In the genomic region with DNA sequence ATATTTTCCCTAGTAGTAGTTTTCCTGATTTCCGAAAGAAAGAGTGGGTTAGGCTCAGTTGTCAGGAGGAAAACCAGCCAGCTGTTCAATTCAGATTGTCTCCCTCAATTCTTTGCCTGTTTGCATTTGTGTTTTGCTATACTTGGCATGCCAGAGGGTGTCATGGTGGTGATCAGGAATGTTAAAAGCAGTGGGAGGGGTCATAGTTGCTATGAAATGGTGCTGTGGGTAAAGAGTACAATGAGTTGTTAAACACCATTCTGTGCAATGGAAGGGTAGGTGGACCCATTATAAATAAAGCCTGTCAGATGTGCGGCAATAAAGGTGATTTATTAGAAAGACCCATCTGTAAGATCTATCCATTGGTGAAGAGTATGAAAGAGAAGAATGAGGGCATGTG, we compare ENCODE assay signal across 16 cellular contexts.
DNase-seq lines count a peak whose midpoint lies in the region; ATAC-seq and TF ChIP-seq lines count a peak whose summit lies in the region.
"Had no signal": no experiment of that assay in that cellular context is flagged by ENCODE, and none has a peak within 500 bp of the region (broad histone marks: within the 10 kb centered on the region; RNA-seq: fewer than 3 reads in every experiment).

No MANE protein-coding gene starts in this region.

- H2AK5ac ChIP-seq in mesendoderm (ENCODE audit: low read length): no peak overlapping the region

- ATAC-seq in HG03097 (IDR thresholded peaks at IDR 0.05; ENCODE audit: low FRiP score, unreplicated experiment): no peak
- ATAC-seq: A549 had no signal

- H3K79me2 ChIP-seq in OCI-LY3 (ENCODE audit: low read length) (no peaks in the 10 kb centered on the region), mesendoderm (ENCODE audit: control insufficient read depth, insufficient read depth, low read length) (no peaks in the 10 kb centered on the region)

- no peak overlapping the region for H3K56ac ChIP-seq in mesendoderm (ENCODE audit: low read length)

- H3K4ac ChIP-seq in mesendoderm (ENCODE audit: low read depth, low read length): no peak overlapping the region

- H3K79me1 ChIP-seq in mesendoderm (ENCODE audit: low read length): no peaks in the 10 kb centered on the region

- H3K9me3 ChIP-seq in OCI-LY3 (ENCODE audit: insufficient read depth, low read length): peaks cover 5% of the 10 kb centered on the region; the same call in 1 of the 2 replicates
- H3K9me3 ChIP-seq: A549 had no signal

- no peak overlapping the region for H3K23ac ChIP-seq in mesendoderm (ENCODE audit: low read length)

- WGBS in mesendoderm (ENCODE audit: extremely low coverage, insufficient coverage, low lambda C conversion rate): no CpG with 5 or more reads among the region's 2 CpGs

- no peak overlapping the region for H2AFZ ChIP-seq in OCI-LY3 (ENCODE audit: low read depth, low read length)

- no peak overlapping the region for H2BK15ac ChIP-seq in mesendoderm (replicated peaks; ENCODE audit: low read depth)

- no peak overlapping the region for H2BK5ac ChIP-seq in mesendoderm (ENCODE audit: low read length)

- H3K18ac ChIP-seq in mesendoderm (ENCODE audit: low read length): peak overlapping the region; percentile 65

- peak; percentile 34 for DNase-seq in NCI-H187 treated with DMSO at 0.1 percent for 48 hours (lab: John Stamatoyannopoulos, UW)
- no peak for DNase-seq in NCI-H187 (lab: John Stamatoyannopoulos, UW)
- DNase-seq in mesendoderm: no peak
- DNase-seq in effector CD8-positive, alpha-beta T cell (lab: John Stamatoyannopoulos, UW): no peak
- no peak for DNase-seq in DMS114 treated with DMSO at 0.1 percent for 48 hours (lab: John Stamatoyannopoulos, UW; ENCODE audit: unreplicated experiment)
- DNase-seq: AML-193; CD4-positive, alpha-beta T cell; DMS79 treated with DMSO at 0.1 percent for 48 hours; GF-D8; HCEC 1CT; IMR-90 had no signal

- no peaks in the 10 kb centered on the region for H4K20me1 ChIP-seq in OCI-LY3 (ENCODE audit: insufficient read depth, low read length)

- H3K9ac ChIP-seq in OCI-LY3 (ENCODE audit: low read length) (no peak overlapping the region), mesendoderm (ENCODE audit: low read length) (no peak overlapping the region)

- no peak overlapping the region for H2BK120ac ChIP-seq in mesendoderm (ENCODE audit: low read depth, low read length)

- H3K36me3 ChIP-seq in OCI-LY3 (replicated peaks; ENCODE audit: low read depth, low read length) (no peaks in the 10 kb centered on the region), mesendoderm (ENCODE audit: control insufficient read depth, insufficient read depth, low read length) (no peaks in the 10 kb centered on the region)

- TF ChIP-seq CTCF in OCI-LY3 (IDR thresholded peaks at IDR 0.05; ENCODE audit: low read depth, low read length): no peak

- no peak overlapping the region for H3K4me3 ChIP-seq in OCI-LY3 (ENCODE audit: low read length)
- H3K4me3 ChIP-seq in mesendoderm (ENCODE audit: low read length): no peak overlapping the region
- H3K4me3 ChIP-seq: A549 had no signal

- no peak overlapping the region for H3K27ac ChIP-seq in OCI-LY3 (ENCODE audit: low read length)
- H3K27ac ChIP-seq in mesendoderm (ENCODE audit: low read depth, low read length): no peak overlapping the region
- H3K27ac ChIP-seq: 22Rv1, A549, C4-2B had no signal

- H3K4me1 ChIP-seq in OCI-LY3 (ENCODE audit: low read length) (peaks cover 21% of the 10 kb centered on the region), mesendoderm (ENCODE audit: control insufficient read depth, low read depth, low read length) (no peaks in the 10 kb centered on the region)
- H3K4me1 ChIP-seq: A549 had no signal

- peak overlapping the region; percentile 66 for H4K8ac ChIP-seq in mesendoderm (ENCODE audit: low read depth, low read length)

- H3K27me3 ChIP-seq in OCI-LY3 (ENCODE audit: low read depth, low read length) (no peaks in the 10 kb centered on the region), mesendoderm (ENCODE audit: insufficient read depth, low read length, poor library complexity) (no peaks in the 10 kb centered on the region)

- H4K5ac ChIP-seq in mesendoderm (ENCODE audit: low read length): no peak overlapping the region

- H3K4me2 ChIP-seq in OCI-LY3 (ENCODE audit: low read length) (peak overlapping the region; percentile 11; the same call in 1 of the 2 replicates), mesendoderm (ENCODE audit: low read length) (no peak overlapping the region)
- H3K4me2 ChIP-seq: A549 had no signal
